1 cellular context compared by ENCODE assay signal in the genomic region with DNA sequence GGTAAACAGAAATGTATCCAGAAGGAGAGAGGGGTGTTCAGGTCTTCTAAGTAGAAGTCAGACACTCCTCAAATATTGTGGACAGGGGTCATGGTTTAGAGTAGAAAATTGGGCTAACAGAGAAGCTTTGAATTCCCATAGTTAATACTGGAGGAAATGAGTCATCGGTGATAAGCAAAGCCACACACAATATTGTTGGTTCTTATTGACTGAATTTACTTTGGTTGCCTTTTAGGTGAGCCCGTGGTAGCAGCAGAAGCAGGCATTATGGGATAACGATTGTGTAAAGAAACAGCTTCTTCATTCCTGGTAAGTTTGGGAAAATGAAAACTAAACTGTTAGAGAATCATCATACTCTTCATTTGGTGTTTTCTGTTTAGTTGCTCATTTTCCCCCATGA.
TF ChIP-seq lines count a peak whose summit lies in the region.
"Not testable (repeated sequence)": the region's sequence is repeated elsewhere in the genome, so short reads cannot be mapped to it uniquely, and the experiment has no call there.

No MANE protein-coding gene starts in this region.

TF ChIP-seq in HepG2, 621 proteins besides CTCF, POLR2A, EP300 and RAD21 (continued from another document):
- peak; percentile 58 for TF ChIP-seq SAP130 (CRISPR knock-in tag; IDR thresholded peaks at IDR 0.05; ENCODE audit: low read depth)
- peak; percentile 49; the same call in 1 of the 2 replicates for TF ChIP-seq SOX5 (CRISPR knock-in tag; IDR thresholded peaks at IDR 0.05; ENCODE audit: borderline replicate concordance)
- TF ChIP-seq RARA (CRISPR knock-in tag; IDR thresholded peaks at IDR 0.05), result peak; percentile 64; the same call in 1 of the 2 replicates
- 0 out of 2 replicates have a peak, but pooled peaks have one; percentile 44 for TF ChIP-seq ZNF143 (CRISPR knock-in tag; IDR thresholded peaks at IDR 0.05)
- not testable (repeated sequence) for TF ChIP-seq LCORL, FOXP1, SOX13, NR2F6 (IDR thresholded peaks at IDR 0.05)
- TF ChIP-seq LCORL (CRISPR knock-in tag; IDR thresholded peaks at IDR 0.05), result 0 out of 2 replicates have a peak, but pooled peaks have one; percentile 35
- TF ChIP-seq FOSL1 (CRISPR knock-in tag; IDR thresholded peaks at IDR 0.05; ENCODE audit: borderline replicate concordance), result peak; percentile 82; the same call in 1 of the 2 replicates
- TF ChIP-seq NCOA2 (CRISPR knock-in tag; IDR thresholded peaks at IDR 0.05), result 0 out of 2 replicates have a peak, but pooled peaks have one; percentile 27
- peak; percentile 74 for TF ChIP-seq FOXP1 (CRISPR knock-in tag; IDR thresholded peaks at IDR 0.05)
- peak; percentile 67; the same call in 1 of the 2 replicates for TF ChIP-seq ETV5 (CRISPR knock-in tag; IDR thresholded peaks at IDR 0.05; ENCODE audit: borderline replicate concordance)
- TF ChIP-seq, protein P1, sequence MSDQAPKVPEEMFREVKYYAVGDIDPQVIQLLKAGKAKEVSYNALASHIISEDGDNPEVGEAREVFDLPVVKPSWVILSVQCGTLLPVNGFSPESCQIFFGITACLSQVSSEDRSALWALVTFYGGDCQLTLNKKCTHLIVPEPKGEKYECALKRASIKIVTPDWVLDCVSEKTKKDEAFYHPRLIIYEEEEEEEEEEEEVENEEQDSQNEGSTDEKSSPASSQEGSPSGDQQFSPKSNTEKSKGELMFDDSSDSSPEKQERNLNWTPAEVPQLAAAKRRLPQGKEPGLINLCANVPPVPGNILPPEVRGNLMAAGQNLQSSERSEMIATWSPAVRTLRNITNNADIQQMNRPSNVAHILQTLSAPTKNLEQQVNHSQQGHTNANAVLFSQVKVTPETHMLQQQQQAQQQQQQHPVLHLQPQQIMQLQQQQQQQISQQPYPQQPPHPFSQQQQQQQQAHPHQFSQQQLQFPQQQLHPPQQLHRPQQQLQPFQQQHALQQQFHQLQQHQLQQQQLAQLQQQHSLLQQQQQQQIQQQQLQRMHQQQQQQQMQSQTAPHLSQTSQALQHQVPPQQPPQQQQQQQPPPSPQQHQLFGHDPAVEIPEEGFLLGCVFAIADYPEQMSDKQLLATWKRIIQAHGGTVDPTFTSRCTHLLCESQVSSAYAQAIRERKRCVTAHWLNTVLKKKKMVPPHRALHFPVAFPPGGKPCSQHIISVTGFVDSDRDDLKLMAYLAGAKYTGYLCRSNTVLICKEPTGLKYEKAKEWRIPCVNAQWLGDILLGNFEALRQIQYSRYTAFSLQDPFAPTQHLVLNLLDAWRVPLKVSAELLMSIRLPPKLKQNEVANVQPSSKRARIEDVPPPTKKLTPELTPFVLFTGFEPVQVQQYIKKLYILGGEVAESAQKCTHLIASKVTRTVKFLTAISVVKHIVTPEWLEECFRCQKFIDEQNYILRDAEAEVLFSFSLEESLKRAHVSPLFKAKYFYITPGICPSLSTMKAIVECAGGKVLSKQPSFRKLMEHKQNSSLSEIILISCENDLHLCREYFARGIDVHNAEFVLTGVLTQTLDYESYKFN (CRISPR knock-in tag; conservative IDR thresholded peaks at IDR 0.05), result peak; percentile 65
- TF ChIP-seq MED1 (CRISPR knock-in tag; IDR thresholded peaks at IDR 0.05), result peak; percentile 57
- 0 out of 2 replicates have a peak, but pooled peaks have one; percentile 19 for TF ChIP-seq HDAC2 (CRISPR knock-in tag; IDR thresholded peaks at IDR 0.05)
- peak; percentile 49; the same call in 1 of the 2 replicates for TF ChIP-seq PPARG (CRISPR knock-in tag; conservative IDR thresholded peaks at IDR 0.05)
- peak in 1 of 2 experiments; percentile 39; a peak in 1 of 4 replicates for TF ChIP-seq SOX13 (CRISPR knock-in tag; conservative IDR thresholded peaks at IDR 0.05 in 1 of 2, IDR thresholded peaks at IDR 0.05 in 1 of 2)
- peak; percentile 51; the same call in 1 of the 2 replicates for TF ChIP-seq NR2F6 (CRISPR knock-in tag; IDR thresholded peaks at IDR 0.05)
- peak; percentile 49 for TF ChIP-seq ELF3 (CRISPR knock-in tag; IDR thresholded peaks at IDR 0.05)
- TF ChIP-seq FOXA3 (CRISPR knock-in tag; IDR thresholded peaks at IDR 0.05), result peak; percentile 76
- 0 out of 2 replicates have a peak, but pooled peaks have one; percentile 28 for TF ChIP-seq POLR2G (IDR thresholded peaks at IDR 0.05; ENCODE audit: low read depth, low read length)
- TF ChIP-seq FOSL2 (CRISPR knock-in tag; IDR thresholded peaks at IDR 0.05), result peak; percentile 86
- TF ChIP-seq, protein P2, sequence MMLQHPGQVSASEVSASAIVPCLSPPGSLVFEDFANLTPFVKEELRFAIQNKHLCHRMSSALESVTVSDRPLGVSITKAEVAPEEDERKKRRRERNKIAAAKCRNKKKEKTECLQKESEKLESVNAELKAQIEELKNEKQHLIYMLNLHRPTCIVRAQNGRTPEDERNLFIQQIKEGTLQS (CRISPR knock-in tag; IDR thresholded peaks at IDR 0.05), result peak; percentile 78; the same call in 1 of the 2 replicates
- TF ChIP-seq JUNB (CRISPR knock-in tag; IDR thresholded peaks at IDR 0.05; ENCODE audit: borderline replicate concordance), result peak; percentile 73; the same call in 1 of the 2 replicates
- 0 out of 4 replicates have a peak, but pooled peaks of 1 of the 2 experiments have one; percentile 23 for TF ChIP-seq KLF16 (CRISPR knock-in tag; IDR thresholded peaks at IDR 0.05)
- TF ChIP-seq MIXL1 (CRISPR knock-in tag; IDR thresholded peaks at IDR 0.05), result peak; percentile 48; the same call in 1 of the 2 replicates
- TF ChIP-seq, protein P3, sequence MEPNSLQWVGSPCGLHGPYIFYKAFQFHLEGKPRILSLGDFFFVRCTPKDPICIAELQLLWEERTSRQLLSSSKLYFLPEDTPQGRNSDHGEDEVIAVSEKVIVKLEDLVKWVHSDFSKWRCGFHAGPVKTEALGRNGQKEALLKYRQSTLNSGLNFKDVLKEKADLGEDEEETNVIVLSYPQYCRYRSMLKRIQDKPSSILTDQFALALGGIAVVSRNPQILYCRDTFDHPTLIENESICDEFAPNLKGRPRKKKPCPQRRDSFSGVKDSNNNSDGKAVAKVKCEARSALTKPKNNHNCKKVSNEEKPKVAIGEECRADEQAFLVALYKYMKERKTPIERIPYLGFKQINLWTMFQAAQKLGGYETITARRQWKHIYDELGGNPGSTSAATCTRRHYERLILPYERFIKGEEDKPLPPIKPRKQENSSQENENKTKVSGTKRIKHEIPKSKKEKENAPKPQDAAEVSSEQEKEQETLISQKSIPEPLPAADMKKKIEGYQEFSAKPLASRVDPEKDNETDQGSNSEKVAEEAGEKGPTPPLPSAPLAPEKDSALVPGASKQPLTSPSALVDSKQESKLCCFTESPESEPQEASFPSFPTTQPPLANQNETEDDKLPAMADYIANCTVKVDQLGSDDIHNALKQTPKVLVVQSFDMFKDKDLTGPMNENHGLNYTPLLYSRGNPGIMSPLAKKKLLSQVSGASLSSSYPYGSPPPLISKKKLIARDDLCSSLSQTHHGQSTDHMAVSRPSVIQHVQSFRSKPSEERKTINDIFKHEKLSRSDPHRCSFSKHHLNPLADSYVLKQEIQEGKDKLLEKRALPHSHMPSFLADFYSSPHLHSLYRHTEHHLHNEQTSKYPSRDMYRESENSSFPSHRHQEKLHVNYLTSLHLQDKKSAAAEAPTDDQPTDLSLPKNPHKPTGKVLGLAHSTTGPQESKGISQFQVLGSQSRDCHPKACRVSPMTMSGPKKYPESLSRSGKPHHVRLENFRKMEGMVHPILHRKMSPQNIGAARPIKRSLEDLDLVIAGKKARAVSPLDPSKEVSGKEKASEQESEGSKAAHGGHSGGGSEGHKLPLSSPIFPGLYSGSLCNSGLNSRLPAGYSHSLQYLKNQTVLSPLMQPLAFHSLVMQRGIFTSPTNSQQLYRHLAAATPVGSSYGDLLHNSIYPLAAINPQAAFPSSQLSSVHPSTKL (CRISPR knock-in tag; IDR thresholded peaks at IDR 0.05), result peak; percentile 78
- TF ChIP-seq HMG20A (CRISPR knock-in tag; IDR thresholded peaks at IDR 0.05; ENCODE audit: borderline replicate concordance), result peak; percentile 29; the same call in 1 of the 2 replicates
- TF ChIP-seq GATAD2A (CRISPR knock-in tag; IDR thresholded peaks at IDR 0.05), result peak; percentile 59
